Comparison of ENCODE assay signal across 29 cellular contexts in genomic region chr5:59412428-59412827, GRCh38.
"Had no signal": no experiment of that assay in that cellular context is flagged by ENCODE, and none has a peak within 500 bp of the region (broad histone marks: within the 10 kb centered on the region; RNA-seq: fewer than 3 reads in every experiment).

No MANE protein-coding gene starts in this region.

- H3K9me3 Mint-ChIP-seq: activated CD4-positive, alpha-beta T cell treated with anti-CD3 and anti-CD28 coated beads, Interleukin-2, amount 10 ng/mL, durations not matched to agents 24 days and 14 days had no signal

- H3K36me3 ChIP-seq: ascending aorta, breast epithelium, cardiac muscle cell, colonic mucosa had no signal

- DNase-seq: activated CD4-positive, alpha-beta memory T cell treated with anti-CD3 and anti-CD28 coated beads for 36 hours; activated CD4-positive, alpha-beta T cell treated with anti-CD3 and anti-CD28 coated beads for 36 hours; activated CD4-positive, alpha-beta T cell treated with anti-CD3 and anti-CD28 coated beads, Interleukin-2, amount 10 ng/mL, durations not matched to agents 24 days and 14 days; activated CD4-positive, CD25-positive, alpha-beta regulatory T cell; activated CD4-positive, CD25-positive, alpha-beta regulatory T cell treated with anti-CD3 and anti-CD28 coated beads, Interleukin-2, amount 50 U/mL, for 72 hours; activated CD8-positive, alpha-beta memory T cell treated with anti-CD3 and anti-CD28 coated beads, Interleukin-2, amount 50 U/mL, for 48 hours; activated gamma-delta T cell; activated naive CD4-positive, alpha-beta T cell; activated naive CD4-positive, alpha-beta T cell treated with anti-CD3 and anti-CD28 coated beads, Interleukin-2, amount 10 ng/mL, durations not matched to agents 7 days and 5 days; activated naive CD8-positive, alpha-beta T cell treated with anti-CD3 and anti-CD28 coated beads, Interleukin-2, amount 10 ng/mL, durations not matched to agents 7 days and 5 days; activated T-cell treated with anti-CD3 and anti-CD28 coated beads for 4 hours; activated T-cell treated with anti-CD3 and anti-CD28 coated beads, Interleukin-2, amount 50 U/mL, for 24 hours; activated T-cell treated with anti-CD3 and anti-CD28 coated beads, Interleukin-2, amount 50 U/mL, for 72 hours; central memory CD4-positive, alpha-beta T cell; cerebellar nuclear complex; colonic mucosa; dorsolateral prefrontal cortex; effector CD4-positive, alpha-beta T cell; effector memory CD8-positive, alpha-beta T cell; foreskin fibroblast; head of caudate nucleus; T-helper 2 cell had no signal

- H3K27ac ChIP-seq: ascending aorta, breast epithelium, cardiac muscle cell, colonic mucosa, dorsolateral prefrontal cortex, epithelial cell of prostate had no signal

- H3K27ac Mint-ChIP-seq: activated CD4-positive, alpha-beta memory T cell treated with anti-CD3 and anti-CD28 coated beads for 36 hours; activated CD4-positive, alpha-beta T cell treated with anti-CD3 and anti-CD28 coated beads for 36 hours; activated CD4-positive, alpha-beta T cell treated with anti-CD3 and anti-CD28 coated beads, Interleukin-2, amount 10 ng/mL, durations not matched to agents 24 days and 14 days; activated naive CD4-positive, alpha-beta T cell treated with anti-CD3 and anti-CD28 coated beads, Interleukin-2, amount 10 ng/mL, durations not matched to agents 7 days and 5 days; activated naive CD4-positive, alpha-beta T cell treated with anti-CD3 and anti-CD28 coated beads, Interleukin-2, amount 50 U/mL, for 72 hours; activated naive CD8-positive, alpha-beta T cell treated with anti-CD3 and anti-CD28 coated beads, Interleukin-2, amount 10 ng/mL, durations not matched to agents 7 days and 5 days; activated T-cell treated with anti-CD3 and anti-CD28 coated beads, Interleukin-2, amount 50 U/mL, for 24 hours; activated T-cell treated with anti-CD3 and anti-CD28 coated beads, Interleukin-2, amount 50 U/mL, for 72 hours; brain; dendritic cell treated with granulocyte-macrophage colony-stimulating factor and Interleukin-4, amounts not matched to agents 40 ng/mL and 50 ng/mL, for 4 days; effector memory CD8-positive, alpha-beta T cell had no signal

- H3K27me3 Mint-ChIP-seq: activated naive CD4-positive, alpha-beta T cell treated with anti-CD3 and anti-CD28 coated beads, Interleukin-2, amount 10 ng/mL, durations not matched to agents 7 days and 5 days; dendritic cell treated with granulocyte-macrophage colony-stimulating factor and Interleukin-4, amounts not matched to agents 40 ng/mL and 50 ng/mL, for 4 days had no signal

- H3K4me1 Mint-ChIP-seq: activated CD4-positive, alpha-beta T cell treated with anti-CD3 and anti-CD28 coated beads for 36 hours; activated CD4-positive, alpha-beta T cell treated with anti-CD3 and anti-CD28 coated beads, Interleukin-2, amount 10 ng/mL, durations not matched to agents 24 days and 14 days; activated naive CD4-positive, alpha-beta T cell treated with anti-CD3 and anti-CD28 coated beads, Interleukin-2, amount 10 ng/mL, durations not matched to agents 7 days and 5 days; activated naive CD8-positive, alpha-beta T cell treated with anti-CD3 and anti-CD28 coated beads, Interleukin-2, amount 10 ng/mL, durations not matched to agents 7 days and 5 days; brain had no signal

- H3K9me3 ChIP-seq: colonic mucosa had no signal

- ATAC-seq: activated CD4-positive, alpha-beta T cell treated with anti-CD3 and anti-CD28 coated beads for 36 hours; activated naive CD4-positive, alpha-beta T cell treated with anti-CD3 and anti-CD28 coated beads, Interleukin-2, amount 50 U/mL, for 72 hours; activated T-cell treated with anti-CD3 and anti-CD28 coated beads, Interleukin-2, amount 50 U/mL, for 72 hours; effector memory CD8-positive, alpha-beta T cell had no signal

- H3K4me1 ChIP-seq: ascending aorta, breast epithelium, colonic mucosa had no signal

- H3K4me3 Mint-ChIP-seq: activated CD4-positive, alpha-beta memory T cell treated with anti-CD3 and anti-CD28 coated beads for 36 hours; activated CD4-positive, alpha-beta T cell treated with anti-CD3 and anti-CD28 coated beads for 36 hours; activated CD4-positive, alpha-beta T cell treated with anti-CD3 and anti-CD28 coated beads, Interleukin-2, amount 10 ng/mL, durations not matched to agents 24 days and 14 days; activated naive CD4-positive, alpha-beta T cell treated with anti-CD3 and anti-CD28 coated beads, Interleukin-2, amount 10 ng/mL, durations not matched to agents 7 days and 5 days; activated naive CD8-positive, alpha-beta T cell treated with anti-CD3 and anti-CD28 coated beads, Interleukin-2, amount 10 ng/mL, durations not matched to agents 7 days and 5 days; activated T-cell treated with anti-CD3 and anti-CD28 coated beads, Interleukin-2, amount 50 U/mL, for 24 hours; activated T-cell treated with anti-CD3 and anti-CD28 coated beads, Interleukin-2, amount 50 U/mL, for 72 hours; brain; dendritic cell treated with granulocyte-macrophage colony-stimulating factor and Interleukin-4, amounts not matched to agents 40 ng/mL and 50 ng/mL, for 4 days; effector memory CD8-positive, alpha-beta T cell had no signal

- H3K4me3 ChIP-seq: ascending aorta, breast epithelium, cardiac muscle cell, colonic mucosa, dorsolateral prefrontal cortex had no signal

- H3K36me3 Mint-ChIP-seq: activated CD4-positive, alpha-beta memory T cell treated with anti-CD3 and anti-CD28 coated beads for 36 hours; activated naive CD4-positive, alpha-beta T cell treated with anti-CD3 and anti-CD28 coated beads, Interleukin-2, amount 10 ng/mL, durations not matched to agents 7 days and 5 days; activated naive CD8-positive, alpha-beta T cell treated with anti-CD3 and anti-CD28 coated beads, Interleukin-2, amount 10 ng/mL, durations not matched to agents 7 days and 5 days had no signal

- H3K27me3 ChIP-seq: ascending aorta, breast epithelium, cardiac muscle cell, colonic mucosa, dorsolateral prefrontal cortex had no signal
